In genomic region chr20:57627972-57628650, GRCh38 we compare ENCODE assay signal across 8 cellular contexts. TPM values are rescaled to one million over a fixed set of nuclear protein-coding genes. Genes with fewer than 3 reads are reported as not detected.
DNase-seq lines count a peak whose midpoint lies in the region; ATAC-seq and TF ChIP-seq lines count a peak whose summit lies in the region.

No MANE protein-coding gene starts in this region.

- H3K4me1 ChIP-seq in endodermal cell (ENCODE audit: control insufficient read depth, insufficient read depth, low read length): no peaks in the 10 kb centered on the region

- H3K27ac Mint-ChIP-seq in natural killer cell: peak overlapping the region; percentile 96 to 99
- no peak overlapping the region for H3K27ac Mint-ChIP-seq in endodermal cell

- no peaks in the 10 kb centered on the region for H3K36me3 Mint-ChIP-seq in natural killer cell
- no peaks in the 10 kb centered on the region for H3K36me3 Mint-ChIP-seq in endodermal cell (ENCODE audit: low read depth)

- peak; percentile 55 to 60 for DNase-seq in activated CD4-positive, alpha-beta T cell treated with anti-CD3 and anti-CD28 coated beads for 4 hours
- peak; percentile 46 for DNase-seq in effector CD8-positive, alpha-beta T cell (lab: John Stamatoyannopoulos, UW)
- DNase-seq in natural killer cell (peak; percentile 49), endodermal cell (no peak), RKO (ENCODE audit: low spot score) (no peak)

- no peaks in the 10 kb centered on the region for H3K36me3 ChIP-seq in endodermal cell (ENCODE audit: control insufficient read depth, insufficient read depth, low read length)

- TF ChIP-seq CTCF in natural killer cell (IDR thresholded peaks at IDR 0.05) (no peak), endodermal cell (conservative IDR thresholded peaks at IDR 0.05) (no peak)

- peaks cover 11% of the 10 kb centered on the region for H3K9me3 ChIP-seq in endodermal cell (ENCODE audit: control insufficient read depth, low read length)

- no peaks in the 10 kb centered on the region for H3K9me3 Mint-ChIP-seq in natural killer cell
- peaks cover 34% of the 10 kb centered on the region for H3K9me3 Mint-ChIP-seq in endodermal cell

- 90 to 93% methylated on average over 7 to 10 of the region's 10 CpGs for WGBS in endodermal cell (ENCODE audit: insufficient coverage in 1 of 2, insufficient read length in 1 of 2), 2 experiments

- H3K9ac ChIP-seq in endodermal cell (ENCODE audit: extremely low read depth, low read length, poor library complexity, severe bottlenecking): no peak overlapping the region

- peak; percentile 63 for ATAC-seq in HG03159 (IDR thresholded peaks at IDR 0.05; ENCODE audit: unreplicated experiment)
- ATAC-seq in natural killer cell: peak; percentile 83 to 91 (median 84)
- no peak for ATAC-seq in HG03442 (IDR thresholded peaks at IDR 0.05; ENCODE audit: unreplicated experiment)
- ATAC-seq in HG03025 (IDR thresholded peaks at IDR 0.05; ENCODE audit: low FRiP score, unreplicated experiment): no peak

- H3K4me3 Mint-ChIP-seq in natural killer cell: peak overlapping the region; percentile 88
- no peak overlapping the region for H3K4me3 Mint-ChIP-seq in endodermal cell

- no peak overlapping the region for H3K27ac ChIP-seq in endodermal cell (ENCODE audit: low read depth, low read length)

- H3K27me3 Mint-ChIP-seq in natural killer cell (ENCODE audit: low read depth in 2 of 2) (peaks cover 0 to 3% of the 10 kb centered on the region in 2 donors), endodermal cell (ENCODE audit: insufficient read depth) (peaks cover 12% of the 10 kb centered on the region)

- intact Hi-C loops in natural killer cell (cut with micrococcal nuclease): loop anchor here (1.0 to 2.0 kb wide), 3 partner anchors 8 to 229 kb away; partner anchors contain the start of gene ZBP1

- H3K4me1 Mint-ChIP-seq in natural killer cell (peaks cover 47 to 53% of the 10 kb centered on the region in 2 donors), endodermal cell (no peaks in the 10 kb centered on the region)

- H3K4me3 ChIP-seq in endodermal cell (ENCODE audit: low read length): no peak overlapping the region

- H3K27me3 ChIP-seq in endodermal cell (ENCODE audit: control insufficient read depth, insufficient read depth, low read length, poor library complexity, severe bottlenecking): no peaks in the 10 kb centered on the region

RNA-seq across cellular contexts. Expression of gene ZBP1, which starts 7.9 kb away (rescaled TPM):
- total RNA-seq in natural killer cell: 10 to 100 TPM; 95.4 to 99.7 (median 97.8) TPM
- not detected for total RNA-seq in endodermal cell
- not detected for polyA plus RNA-seq in endodermal cell (2013, experiment 1 of 2)
- polyA plus RNA-seq in endodermal cell (2013, experiment 2 of 2): not detected

Comparison
In these comparisons a context has a peak if more than half of its experiments do, and no peak if none do; other contexts are left out.
1. ATAC-seq: peak in HG03159 (single experiment) and natural killer cell (3 of 3); none in HG03442 (single experiment) and HG03025 (single experiment).
2. DNase-seq: peak in activated CD4-positive, alpha-beta T cell treated with anti-CD3 and anti-CD28 coated beads for 4 hours (2 of 2), effector CD8-positive, alpha-beta T cell (single experiment) and natural killer cell (single experiment); none in endodermal cell (single experiment) and RKO (single experiment).
3. RNA of gene ZBP1, which starts 7.9 kb away (total RNA-seq): 95.4 to 99.7 TPM in natural killer cell; not detected in endodermal cell; every median in the first group is over 10 times any median in the second.